ENCODE assay signal across 21 cellular contexts in the genomic region with DNA sequence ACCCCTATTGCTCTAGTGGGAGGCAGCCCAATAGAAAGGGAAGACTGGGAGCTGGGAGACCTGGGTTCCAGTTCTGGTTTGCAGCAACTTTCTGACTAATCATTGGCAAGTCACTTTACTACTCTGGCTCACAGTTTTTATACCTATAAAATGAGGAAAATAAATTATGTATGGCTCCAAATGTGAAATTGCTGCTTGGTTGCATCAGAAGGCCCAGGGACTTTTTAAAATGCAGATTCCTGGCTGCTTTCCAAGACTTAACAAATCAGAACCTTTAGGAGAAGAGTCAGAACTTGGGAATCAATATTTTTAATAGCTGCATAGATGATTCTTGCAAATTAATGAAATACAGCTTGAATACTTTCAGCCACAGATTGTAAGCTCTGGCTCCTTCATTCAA.
"Had no signal": no experiment of that assay in that cellular context is flagged by ENCODE, and none has a peak within 500 bp of the region (broad histone marks: within the 10 kb centered on the region; RNA-seq: fewer than 3 reads in every experiment).

No MANE protein-coding gene starts in this region.

- DNase-seq: activated CD4-positive, alpha-beta T cell treated with anti-CD3 and anti-CD28 coated beads for 4 hours; activated CD8-positive, alpha-beta memory T cell treated with anti-CD3 and anti-CD28 coated beads, Interleukin-2, amount 10 ng/mL, durations not matched to agents 7 days and 5 days; activated effector memory CD4-positive, alpha-beta T cell treated with Interleukin-2 at 50 U/mL for 16 hours; activated naive CD4-positive, alpha-beta T cell; activated T-cell treated with anti-CD3 and anti-CD28 coated beads, Interleukin-2, amount 50 U/mL, for 24 hours; amniotic stem cell; KG1; NCI-H1092 treated with DMSO at 0.1 percent for 48 hours; NCI-H1436; NCI-H1694 treated with DMSO at 0.1 percent for 48 hours; NCI-H2029 treated with DMSO at 0.1 percent for 48 hours; NCI-H226; NCI-H510A; NCI-H526 treated with DMSO at 0.1 percent for 48 hours; NK-92 treated with Interleukin-12 subunit alpha and Interleukin-12 subunit beta, amount 100 ng/mL, for 24 hours; OCI-M1; Peyer's patch; Right ventricle myocardium superior had no signal

- H3K4me3 ChIP-seq: Peyer's patch, SJSA1 had no signal

- H3K27ac ChIP-seq: Peyer's patch, RWPE1, SJSA1 had no signal

- H3K36me3 ChIP-seq: Peyer's patch, SJSA1 had no signal

- ATAC-seq: activated CD4-positive, CD25-positive, alpha-beta regulatory T cell treated with anti-CD3 and anti-CD28 coated beads, Interleukin-2, amount 50 U/mL, for 24 hours; activated CD8-positive, alpha-beta memory T cell treated with anti-CD3 and anti-CD28 coated beads, Interleukin-2, amount 10 ng/mL, durations not matched to agents 7 days and 5 days had no signal

- H3K9me3 ChIP-seq: Peyer's patch, SJSA1 had no signal
